In genomic region chr3:64377942-64378341, GRCh38 we compare ENCODE assay signal across 24 cellular contexts.
A peak's percentile ranks its signal among the peaks of the same experiment; 100 is the strongest.
DNase-seq lines count a peak whose midpoint lies in the region; ATAC-seq and TF ChIP-seq lines count a peak whose summit lies in the region.
"Had no signal": no experiment of that assay in that cellular context is flagged by ENCODE, and none has a peak within 500 bp of the region (broad histone marks: within the 10 kb centered on the region; RNA-seq: fewer than 3 reads in every experiment).

No MANE protein-coding gene starts in this region.

- peaks cover 3% of the 10 kb centered on the region for H3K27me3 Mint-ChIP-seq in nephron progenitor cell (ENCODE audit: low read depth, poor library complexity)
- H3K27me3 Mint-ChIP-seq: CD4-positive, alpha-beta memory T cell; CD4-positive, CD25-positive, alpha-beta regulatory T cell; CD8-positive, alpha-beta memory T cell had no signal

- peaks cover 28% of the 10 kb centered on the region for H3K36me3 Mint-ChIP-seq in nephron progenitor cell (ENCODE audit: low read depth)
- H3K36me3 Mint-ChIP-seq: CD14-positive monocyte; CD4-positive, alpha-beta memory T cell; CD4-positive, CD25-positive, alpha-beta regulatory T cell; CD8-positive, alpha-beta memory T cell had no signal

- no peaks in the 10 kb centered on the region for H3K36me3 ChIP-seq in esophagus muscularis mucosa
- H3K36me3 ChIP-seq: BE2C, BLaER1 had no signal

- peak overlapping the region; percentile 4 for H3K27ac Mint-ChIP-seq in nephron progenitor cell
- H3K27ac Mint-ChIP-seq: CD14-positive monocyte; CD4-positive, alpha-beta memory T cell; CD4-positive, CD25-positive, alpha-beta regulatory T cell had no signal

- H3K27me3 ChIP-seq in esophagus muscularis mucosa = no peaks in the 10 kb centered on the region
- H3K27me3 ChIP-seq: BE2C, BLaER1 had no signal

- no peak for TF ChIP-seq POLR2A in esophagus muscularis mucosa (IDR thresholded peaks at IDR 0.05; ENCODE audit: low read depth)

- no peak overlapping the region for H3K4me3 ChIP-seq in esophagus muscularis mucosa
- H3K4me3 ChIP-seq: BLaER1, GM12878 had no signal

- no peak overlapping the region for H3K4me3 Mint-ChIP-seq in nephron progenitor cell
- H3K4me3 Mint-ChIP-seq: CD14-positive monocyte; CD4-positive, alpha-beta memory T cell; CD4-positive, CD25-positive, alpha-beta regulatory T cell; CD8-positive, alpha-beta memory T cell had no signal

- no peaks in the 10 kb centered on the region for H3K4me1 ChIP-seq in esophagus muscularis mucosa
- H3K4me1 ChIP-seq: BE2C, BLaER1 had no signal

- intact Hi-C loops in esophagus muscularis mucosa (cut with DNase I) = no loop called here

- H3K4me1 Mint-ChIP-seq in nephron progenitor cell = no peaks in the 10 kb centered on the region
- H3K4me1 Mint-ChIP-seq: CD14-positive monocyte; CD4-positive, alpha-beta memory T cell; CD4-positive, CD25-positive, alpha-beta regulatory T cell; CD8-positive, alpha-beta memory T cell had no signal

- ATAC-seq in GM21825 (IDR thresholded peaks at IDR 0.05; ENCODE audit: unreplicated experiment) = no peak
- ATAC-seq: GM12878 had no signal

- H3K9me3 ChIP-seq in esophagus muscularis mucosa = no peaks in the 10 kb centered on the region
- H3K9me3 ChIP-seq: BE2C had no signal

- H3K9me3 Mint-ChIP-seq in nephron progenitor cell = peaks cover 36% of the 10 kb centered on the region

- 92% methylated on average over 5 of the region's 5 CpGs for WGBS in esophagus muscularis mucosa

- DNase-seq in esophagus muscularis mucosa (ENCODE audit: extremely low spot score) (peak; percentile 87), nephron progenitor cell (no peak), NCI-H510A (lab: John Stamatoyannopoulos, UW) (no peak), NCI-H82 treated with DMSO at 0.1 percent for 48 hours (lab: John Stamatoyannopoulos, UW; ENCODE audit: unreplicated experiment) (no peak)
- DNase-seq: 8988T; ACHN; BE2C; C1 segment of cervical spinal cord; CD4-positive, alpha-beta memory T cell; CD4-positive, CD25-positive, alpha-beta regulatory T cell; CD8-positive, alpha-beta memory T cell; COR-L47; DMS 273 treated with DMSO at 0.1 percent for 48 hours; DMS153; DMS53; DMS79; DND-41; EL; GDM1 had no signal

- no peak for TF ChIP-seq EP300 in esophagus muscularis mucosa (IDR thresholded peaks at IDR 0.05)

- TF ChIP-seq CTCF in esophagus muscularis mucosa (IDR thresholded peaks at IDR 0.05) = no peak
- TF ChIP-seq CTCF in nephron progenitor cell (IDR thresholded peaks at IDR 0.05) = no peak

- H3K27ac ChIP-seq in angular gyrus (ENCODE audit: low read depth, low read length) = peak overlapping the region; percentile 1
- H3K27ac ChIP-seq in esophagus muscularis mucosa (replicated peaks in 1 of 4) = no peak overlapping the region
- H3K27ac ChIP-seq: BLaER1 had no signal
